Comparison of ENCODE assay signal across 1 cellular context in the genomic region with DNA sequence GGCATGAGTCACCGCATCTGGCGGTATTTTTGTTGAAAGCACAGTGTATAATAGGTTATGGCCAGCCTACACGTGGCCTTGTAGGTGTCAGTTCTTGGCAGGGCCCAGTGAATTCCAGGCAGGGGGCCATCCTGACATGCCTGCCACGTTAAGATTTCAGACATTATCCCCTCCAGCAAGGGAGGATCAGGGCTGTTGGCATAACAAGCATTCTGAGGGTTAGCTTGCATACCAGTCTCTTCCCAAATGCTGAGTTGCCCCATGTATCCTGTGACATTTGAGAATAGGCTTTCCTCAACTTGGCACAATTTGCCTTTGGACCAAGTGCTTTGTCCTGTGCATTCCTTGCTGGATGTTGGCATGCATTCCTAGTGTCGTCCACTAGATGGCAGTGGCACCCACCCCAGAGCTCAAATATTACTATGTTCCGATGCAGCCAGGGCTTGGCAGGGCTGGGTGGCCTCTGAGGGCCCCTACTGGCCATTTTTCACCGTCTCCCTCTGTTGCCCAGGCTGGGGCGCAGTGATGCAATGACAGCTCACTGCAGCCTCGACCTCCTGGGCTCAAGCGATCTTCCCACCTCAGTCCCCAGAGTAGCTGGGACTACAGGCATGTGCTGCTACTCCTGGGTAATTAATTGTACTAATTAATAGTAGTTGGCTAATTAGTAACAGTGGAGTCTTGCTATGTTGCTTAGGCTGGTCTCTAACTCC.
TF ChIP-seq lines count a peak whose summit lies in the region.

No MANE protein-coding gene starts in this region.

TF ChIP-seq in K562, 482 proteins besides CTCF, POLR2A, EP300 and RAD21 (continued from another document and continues in another):
- TF ChIP-seq, protein P1, sequence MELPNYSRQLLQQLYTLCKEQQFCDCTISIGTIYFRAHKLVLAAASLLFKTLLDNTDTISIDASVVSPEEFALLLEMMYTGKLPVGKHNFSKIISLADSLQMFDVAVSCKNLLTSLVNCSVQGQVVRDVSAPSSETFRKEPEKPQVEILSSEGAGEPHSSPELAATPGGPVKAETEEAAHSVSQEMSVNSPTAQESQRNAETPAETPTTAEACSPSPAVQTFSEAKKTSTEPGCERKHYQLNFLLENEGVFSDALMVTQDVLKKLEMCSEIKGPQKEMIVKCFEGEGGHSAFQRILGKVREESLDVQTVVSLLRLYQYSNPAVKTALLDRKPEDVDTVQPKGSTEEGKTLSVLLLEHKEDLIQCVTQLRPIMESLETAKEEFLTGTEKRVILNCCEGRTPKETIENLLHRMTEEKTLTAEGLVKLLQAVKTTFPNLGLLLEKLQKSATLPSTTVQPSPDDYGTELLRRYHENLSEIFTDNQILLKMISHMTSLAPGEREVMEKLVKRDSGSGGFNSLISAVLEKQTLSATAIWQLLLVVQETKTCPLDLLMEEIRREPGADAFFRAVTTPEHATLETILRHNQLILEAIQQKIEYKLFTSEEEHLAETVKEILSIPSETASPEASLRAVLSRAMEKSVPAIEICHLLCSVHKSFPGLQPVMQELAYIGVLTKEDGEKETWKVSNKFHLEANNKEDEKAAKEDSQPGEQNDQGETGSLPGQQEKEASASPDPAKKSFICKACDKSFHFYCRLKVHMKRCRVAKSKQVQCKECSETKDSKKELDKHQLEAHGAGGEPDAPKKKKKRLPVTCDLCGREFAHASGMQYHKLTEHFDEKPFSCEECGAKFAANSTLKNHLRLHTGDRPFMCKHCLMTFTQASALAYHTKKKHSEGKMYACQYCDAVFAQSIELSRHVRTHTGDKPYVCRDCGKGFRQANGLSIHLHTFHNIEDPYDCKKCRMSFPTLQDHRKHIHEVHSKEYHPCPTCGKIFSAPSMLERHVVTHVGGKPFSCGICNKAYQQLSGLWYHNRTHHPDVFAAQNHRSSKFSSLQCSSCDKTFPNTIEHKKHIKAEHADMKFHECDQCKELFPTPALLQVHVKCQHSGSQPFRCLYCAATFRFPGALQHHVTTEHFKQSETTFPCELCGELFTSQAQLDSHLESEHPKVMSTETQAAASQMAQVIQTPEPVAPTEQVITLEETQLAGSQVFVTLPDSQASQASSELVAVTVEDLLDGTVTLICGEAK (IDR thresholded peaks at IDR 0.05), result no peak
- TF ChIP-seq, protein P1 (CRISPR knock-in tag; IDR thresholded peaks at IDR 0.05), result no peak
- TF ChIP-seq ZNF507 (tag; conservative IDR thresholded peaks at IDR 0.05), result no peak
- no peak for TF ChIP-seq HOXB6 (CRISPR knock-in tag; IDR thresholded peaks at IDR 0.05; ENCODE audit: borderline replicate concordance)
- no peak for TF ChIP-seq ZNF695 (CRISPR knock-in tag; IDR thresholded peaks at IDR 0.05)
- TF ChIP-seq PRPF4 (IDR thresholded peaks at IDR 0.05; ENCODE audit: insufficient read depth, low read depth, low read length, poor library complexity, severe bottlenecking), result no peak
- TF ChIP-seq SIN3A (IDR thresholded peaks at IDR 0.05; ENCODE audit: borderline replicate concordance in 2 of 2, control insufficient read depth in 1 of 2, low read depth in 2 of 2, low read length in 2 of 2), result no peak
- no peak for TF ChIP-seq ZSCAN32 (CRISPR knock-in tag; IDR thresholded peaks at IDR 0.05)
- peak; percentile 14 for TF ChIP-seq DACH1 (IDR thresholded peaks at IDR 0.05; ENCODE audit: partially characterized antibody)
- TF ChIP-seq ZNF212 (CRISPR knock-in tag; IDR thresholded peaks at IDR 0.05), result no peak
- TF ChIP-seq L3MBTL2 (IDR thresholded peaks at IDR 0.05), result peak; percentile 31; the same call in 1 of the 2 replicates
- no peak for TF ChIP-seq LARP7 (IDR thresholded peaks at IDR 0.05)
- TF ChIP-seq JUN (IDR thresholded peaks at IDR 0.05; ENCODE audit: borderline replicate concordance, low read depth, low read length), result 0 out of 2 replicates have a peak, but pooled peaks have one; percentile 6
- TF ChIP-seq JUN (CRISPR knock-in tag; IDR thresholded peaks at IDR 0.05; ENCODE audit: borderline replicate concordance), result no peak
- no peak for TF ChIP-seq ZZZ3 (IDR thresholded peaks at IDR 0.05)
- TF ChIP-seq SMARCA4 (IDR thresholded peaks at IDR 0.05), result no peak
- no peak for TF ChIP-seq SAFB (IDR thresholded peaks at IDR 0.05; ENCODE audit: borderline replicate concordance, low read depth, low read length)
- TF ChIP-seq HNRNPLL (IDR thresholded peaks at IDR 0.05; ENCODE audit: low read depth, low read length, poor library complexity, severe bottlenecking), result no peak
- TF ChIP-seq, protein P2, sequence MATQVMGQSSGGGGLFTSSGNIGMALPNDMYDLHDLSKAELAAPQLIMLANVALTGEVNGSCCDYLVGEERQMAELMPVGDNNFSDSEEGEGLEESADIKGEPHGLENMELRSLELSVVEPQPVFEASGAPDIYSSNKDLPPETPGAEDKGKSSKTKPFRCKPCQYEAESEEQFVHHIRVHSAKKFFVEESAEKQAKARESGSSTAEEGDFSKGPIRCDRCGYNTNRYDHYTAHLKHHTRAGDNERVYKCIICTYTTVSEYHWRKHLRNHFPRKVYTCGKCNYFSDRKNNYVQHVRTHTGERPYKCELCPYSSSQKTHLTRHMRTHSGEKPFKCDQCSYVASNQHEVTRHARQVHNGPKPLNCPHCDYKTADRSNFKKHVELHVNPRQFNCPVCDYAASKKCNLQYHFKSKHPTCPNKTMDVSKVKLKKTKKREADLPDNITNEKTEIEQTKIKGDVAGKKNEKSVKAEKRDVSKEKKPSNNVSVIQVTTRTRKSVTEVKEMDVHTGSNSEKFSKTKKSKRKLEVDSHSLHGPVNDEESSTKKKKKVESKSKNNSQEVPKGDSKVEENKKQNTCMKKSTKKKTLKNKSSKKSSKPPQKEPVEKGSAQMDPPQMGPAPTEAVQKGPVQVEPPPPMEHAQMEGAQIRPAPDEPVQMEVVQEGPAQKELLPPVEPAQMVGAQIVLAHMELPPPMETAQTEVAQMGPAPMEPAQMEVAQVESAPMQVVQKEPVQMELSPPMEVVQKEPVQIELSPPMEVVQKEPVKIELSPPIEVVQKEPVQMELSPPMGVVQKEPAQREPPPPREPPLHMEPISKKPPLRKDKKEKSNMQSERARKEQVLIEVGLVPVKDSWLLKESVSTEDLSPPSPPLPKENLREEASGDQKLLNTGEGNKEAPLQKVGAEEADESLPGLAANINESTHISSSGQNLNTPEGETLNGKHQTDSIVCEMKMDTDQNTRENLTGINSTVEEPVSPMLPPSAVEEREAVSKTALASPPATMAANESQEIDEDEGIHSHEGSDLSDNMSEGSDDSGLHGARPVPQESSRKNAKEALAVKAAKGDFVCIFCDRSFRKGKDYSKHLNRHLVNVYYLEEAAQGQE (CRISPR knock-in tag; IDR thresholded peaks at IDR 0.05; ENCODE audit: low read depth), result 0 out of 2 replicates have a peak, but pooled peaks have one; percentile 21
- TF ChIP-seq RBBP5 (IDR thresholded peaks at IDR 0.05; ENCODE audit: borderline replicate concordance, insufficient read depth, low read length, poor library complexity, severe bottlenecking), result no peak
- no peak for TF ChIP-seq SMAD4 (CRISPR knock-in tag; conservative IDR thresholded peaks at IDR 0.05)
- peak; percentile 43; the same call in 1 of the 2 replicates for TF ChIP-seq NFIC (IDR thresholded peaks at IDR 0.05)
- TF ChIP-seq MAZ (CRISPR knock-in tag; conservative IDR thresholded peaks at IDR 0.05 in 1 of 2, IDR thresholded peaks at IDR 0.05 in 1 of 2), result peak; percentile 18 to 63; a peak in 1 of 4 replicates
- TF ChIP-seq ZFP36 (IDR thresholded peaks at IDR 0.05; ENCODE audit: low read depth, low read length, partially characterized antibody), result no peak
- peak; percentile 56; the same call in 1 of the 2 replicates for TF ChIP-seq CTBP1 (IDR thresholded peaks at IDR 0.05; ENCODE audit: borderline replicate concordance)
- TF ChIP-seq NCOA4 (IDR thresholded peaks at IDR 0.05; ENCODE audit: partially characterized antibody), result no peak
- TF ChIP-seq, protein P3, sequence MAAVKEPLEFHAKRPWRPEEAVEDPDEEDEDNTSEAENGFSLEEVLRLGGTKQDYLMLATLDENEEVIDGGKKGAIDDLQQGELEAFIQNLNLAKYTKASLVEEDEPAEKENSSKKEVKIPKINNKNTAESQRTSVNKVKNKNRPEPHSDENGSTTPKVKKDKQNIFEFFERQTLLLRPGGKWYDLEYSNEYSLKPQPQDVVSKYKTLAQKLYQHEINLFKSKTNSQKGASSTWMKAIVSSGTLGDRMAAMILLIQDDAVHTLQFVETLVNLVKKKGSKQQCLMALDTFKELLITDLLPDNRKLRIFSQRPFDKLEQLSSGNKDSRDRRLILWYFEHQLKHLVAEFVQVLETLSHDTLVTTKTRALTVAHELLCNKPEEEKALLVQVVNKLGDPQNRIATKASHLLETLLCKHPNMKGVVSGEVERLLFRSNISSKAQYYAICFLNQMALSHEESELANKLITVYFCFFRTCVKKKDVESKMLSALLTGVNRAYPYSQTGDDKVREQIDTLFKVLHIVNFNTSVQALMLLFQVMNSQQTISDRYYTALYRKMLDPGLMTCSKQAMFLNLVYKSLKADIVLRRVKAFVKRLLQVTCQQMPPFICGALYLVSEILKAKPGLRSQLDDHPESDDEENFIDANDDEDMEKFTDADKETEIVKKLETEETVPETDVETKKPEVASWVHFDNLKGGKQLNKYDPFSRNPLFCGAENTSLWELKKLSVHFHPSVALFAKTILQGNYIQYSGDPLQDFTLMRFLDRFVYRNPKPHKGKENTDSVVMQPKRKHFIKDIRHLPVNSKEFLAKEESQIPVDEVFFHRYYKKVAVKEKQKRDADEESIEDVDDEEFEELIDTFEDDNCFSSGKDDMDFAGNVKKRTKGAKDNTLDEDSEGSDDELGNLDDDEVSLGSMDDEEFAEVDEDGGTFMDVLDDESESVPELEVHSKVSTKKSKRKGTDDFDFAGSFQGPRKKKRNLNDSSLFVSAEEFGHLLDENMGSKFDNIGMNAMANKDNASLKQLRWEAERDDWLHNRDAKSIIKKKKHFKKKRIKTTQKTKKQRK (IDR thresholded peaks at IDR 0.05; ENCODE audit: borderline replicate concordance, low read depth, low read length), result no peak
- no peak for TF ChIP-seq HDAC3 (IDR thresholded peaks at IDR 0.05; ENCODE audit: borderline replicate concordance, partially characterized antibody)
- TF ChIP-seq DIDO1 (tag; IDR thresholded peaks at IDR 0.05; ENCODE audit: low read depth), result no peak
- TF ChIP-seq, protein P4, sequence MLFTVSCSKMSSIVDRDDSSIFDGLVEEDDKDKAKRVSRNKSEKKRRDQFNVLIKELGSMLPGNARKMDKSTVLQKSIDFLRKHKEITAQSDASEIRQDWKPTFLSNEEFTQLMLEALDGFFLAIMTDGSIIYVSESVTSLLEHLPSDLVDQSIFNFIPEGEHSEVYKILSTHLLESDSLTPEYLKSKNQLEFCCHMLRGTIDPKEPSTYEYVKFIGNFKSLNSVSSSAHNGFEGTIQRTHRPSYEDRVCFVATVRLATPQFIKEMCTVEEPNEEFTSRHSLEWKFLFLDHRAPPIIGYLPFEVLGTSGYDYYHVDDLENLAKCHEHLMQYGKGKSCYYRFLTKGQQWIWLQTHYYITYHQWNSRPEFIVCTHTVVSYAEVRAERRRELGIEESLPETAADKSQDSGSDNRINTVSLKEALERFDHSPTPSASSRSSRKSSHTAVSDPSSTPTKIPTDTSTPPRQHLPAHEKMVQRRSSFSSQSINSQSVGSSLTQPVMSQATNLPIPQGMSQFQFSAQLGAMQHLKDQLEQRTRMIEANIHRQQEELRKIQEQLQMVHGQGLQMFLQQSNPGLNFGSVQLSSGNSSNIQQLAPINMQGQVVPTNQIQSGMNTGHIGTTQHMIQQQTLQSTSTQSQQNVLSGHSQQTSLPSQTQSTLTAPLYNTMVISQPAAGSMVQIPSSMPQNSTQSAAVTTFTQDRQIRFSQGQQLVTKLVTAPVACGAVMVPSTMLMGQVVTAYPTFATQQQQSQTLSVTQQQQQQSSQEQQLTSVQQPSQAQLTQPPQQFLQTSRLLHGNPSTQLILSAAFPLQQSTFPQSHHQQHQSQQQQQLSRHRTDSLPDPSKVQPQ (CRISPR knock-in tag; IDR thresholded peaks at IDR 0.05; ENCODE audit: borderline replicate concordance), result no peak
- TF ChIP-seq XRCC5 (IDR thresholded peaks at IDR 0.05; ENCODE audit: low read depth, low read length), result peak; percentile 92; the same call in 1 of the 2 replicates
- TF ChIP-seq, protein P5, sequence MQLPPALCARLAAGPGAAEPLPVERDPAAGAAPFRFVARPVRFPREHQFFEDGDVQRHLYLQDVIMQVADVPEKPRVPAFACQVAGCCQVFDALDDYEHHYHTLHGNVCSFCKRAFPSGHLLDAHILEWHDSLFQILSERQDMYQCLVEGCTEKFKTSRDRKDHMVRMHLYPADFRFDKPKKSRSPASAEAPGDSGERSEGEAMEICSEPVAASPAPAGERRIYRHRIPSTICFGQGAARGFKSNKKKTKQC (CRISPR knock-in tag; IDR thresholded peaks at IDR 0.05), result no peak
- no peak for TF ChIP-seq C11orf30 (IDR thresholded peaks at IDR 0.05; ENCODE audit: low read depth)
- no peak for TF ChIP-seq GATAD2A (IDR thresholded peaks at IDR 0.05)
- TF ChIP-seq CHCHD3 (CRISPR knock-in tag; IDR thresholded peaks at IDR 0.05), result no peak
- TF ChIP-seq TBP (optimal IDR thresholded peaks at IDR 0.05; ENCODE audit: low read depth, low read length), result peak; percentile 25
